Comparison of ENCODE assay signal across 1 cellular context in the genomic region with DNA sequence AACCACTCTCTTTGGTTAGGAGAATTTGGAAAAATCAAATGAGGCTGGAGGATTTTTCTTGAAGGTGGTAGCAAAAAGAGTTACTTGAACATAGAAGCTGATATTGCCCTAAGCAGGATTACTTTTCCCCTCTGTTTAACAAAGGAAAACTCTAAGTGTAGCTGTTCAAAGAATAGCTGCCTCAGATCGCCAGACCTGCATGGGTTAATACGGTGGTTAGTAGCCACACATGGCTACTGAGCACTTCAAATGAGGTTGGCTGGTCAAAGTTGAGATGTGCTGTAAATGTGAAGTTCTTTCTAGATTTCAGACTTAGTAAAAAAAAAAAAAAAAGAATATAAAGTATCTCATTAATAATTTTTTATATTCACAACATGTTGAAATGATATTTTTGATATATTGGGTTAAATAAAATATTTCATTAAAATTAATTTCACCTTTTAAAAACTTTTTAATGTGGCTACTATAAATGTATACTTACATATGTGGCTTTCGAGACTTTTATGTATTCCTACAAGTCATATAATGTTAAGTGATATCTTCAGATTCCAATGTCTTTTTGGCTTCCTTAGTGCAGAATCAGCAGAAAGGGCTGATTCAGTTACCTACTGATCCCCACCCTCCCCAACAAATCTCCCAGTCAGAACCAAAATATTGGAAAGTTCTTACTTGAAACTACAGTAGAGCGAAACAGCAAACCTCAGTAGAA.
TF ChIP-seq lines count a peak whose summit lies in the region.

No MANE protein-coding gene starts in this region.

TF ChIP-seq in IMR-90, 13 proteins besides CTCF, POLR2A, EP300 and RAD21:
- TF ChIP-seq MAFK (IDR thresholded peaks at IDR 0.05; ENCODE audit: low read depth, low read length), result peak; percentile 62
- TF ChIP-seq MXI1 (IDR thresholded peaks at IDR 0.05; ENCODE audit: borderline replicate concordance, low read depth, low read length), result no peak
TF ChIP-seq in IMR-90: peak in this region for 1.
